ENCODE assay signal across 8 cellular contexts in genomic region chr17:41771389-41772206, GRCh38. TPM values are rescaled to one million over a fixed set of nuclear protein-coding genes. Genes with fewer than 3 reads are reported as not detected.
DNase-seq lines count a peak whose midpoint lies in the region; ATAC-seq and TF ChIP-seq lines count a peak whose summit lies in the region.
"Had no signal": no experiment of that assay in that cellular context is flagged by ENCODE, and none has a peak within 500 bp of the region (broad histone marks: within the 10 kb centered on the region; RNA-seq: fewer than 3 reads in every experiment).

No MANE protein-coding gene starts in this region.

- POLR2A ChIA-PET in activated CD8-positive, alpha-beta T cell treated with anti-CD3 and anti-CD28 coated beads for 36 hours (lab: Charles Lee) = interaction anchor here (1.0 kb wide), 1 partner anchor 81 kb away, joined by 4 read pairs; no protein-coding TSS in a partner anchor

- H3K9me3 Mint-ChIP-seq in activated CD8-positive, alpha-beta T cell treated with anti-CD3 and anti-CD28 coated beads for 36 hours = no peaks in the 10 kb centered on the region
- H3K9me3 Mint-ChIP-seq in progenitor cell of endocrine pancreas (ENCODE audit: low read depth) = no peaks in the 10 kb centered on the region
- H3K9me3 Mint-ChIP-seq: T-helper 2 cell treated with Interferon-gamma antibody and Interleukin-4, amounts not matched to agents 5 μg/mL and 100 μg/mL, for 36 hours had no signal

- H3K27me3 Mint-ChIP-seq in activated CD8-positive, alpha-beta T cell treated with anti-CD3 and anti-CD28 coated beads for 36 hours = no peaks in the 10 kb centered on the region
- H3K27me3 Mint-ChIP-seq in progenitor cell of endocrine pancreas = no peaks in the 10 kb centered on the region

- H3K4me3 Mint-ChIP-seq in activated CD8-positive, alpha-beta T cell treated with anti-CD3 and anti-CD28 coated beads for 36 hours = peak overlapping the region; percentile 11
- no peak overlapping the region for H3K4me3 Mint-ChIP-seq in progenitor cell of endocrine pancreas (ENCODE audit: low read depth)
- H3K4me3 Mint-ChIP-seq: T-helper 2 cell treated with Interferon-gamma antibody and Interleukin-4, amounts not matched to agents 5 μg/mL and 100 μg/mL, for 36 hours had no signal

- no peak for TF ChIP-seq CTCF in activated CD8-positive, alpha-beta T cell treated with anti-CD3 and anti-CD28 coated beads for 36 hours (IDR thresholded peaks at IDR 0.05)
- TF ChIP-seq CTCF in progenitor cell of endocrine pancreas (IDR thresholded peaks at IDR 0.05; ENCODE audit: unreplicated experiment) = no peak

- CTCF ChIA-PET in activated CD8-positive, alpha-beta T cell treated with anti-CD3 and anti-CD28 coated beads for 36 hours (lab: Charles Lee) = no interaction called here

- H3K27ac Mint-ChIP-seq in activated CD8-positive, alpha-beta T cell treated with anti-CD3 and anti-CD28 coated beads for 36 hours = no peak overlapping the region
- H3K27ac Mint-ChIP-seq in progenitor cell of endocrine pancreas = peak overlapping the region; percentile 92
- H3K27ac Mint-ChIP-seq: T-helper 2 cell treated with Interferon-gamma antibody and Interleukin-4, amounts not matched to agents 5 μg/mL and 100 μg/mL, for 36 hours had no signal

- DNase-seq in activated CD8-positive, alpha-beta T cell treated with anti-CD3 and anti-CD28 coated beads for 36 hours = no peak
- DNase-seq in progenitor cell of endocrine pancreas (ENCODE audit: low spot score, unreplicated experiment) = no peak
- DNase-seq: activated effector memory CD4-positive, alpha-beta T cell treated with Interleukin-2 at 50 U/mL for 16 hours; stimulated activated CD4-positive, alpha-beta T cell treated with anti-CD3 and anti-CD28 coated beads, Interleukin-4, amount 100 ng/mL, for 4 hours had no signal

- ATAC-seq in activated CD8-positive, alpha-beta T cell treated with anti-CD3 and anti-CD28 coated beads for 36 hours = no peak
- ATAC-seq in HG02588 (IDR thresholded peaks at IDR 0.05; ENCODE audit: unreplicated experiment) = no peak
- no peak for ATAC-seq in GM18868 (IDR thresholded peaks at IDR 0.05; ENCODE audit: unreplicated experiment)

- no peaks in the 10 kb centered on the region for H3K4me1 Mint-ChIP-seq in activated CD8-positive, alpha-beta T cell treated with anti-CD3 and anti-CD28 coated beads for 36 hours (ENCODE audit: low read depth)
- peaks cover 21% of the 10 kb centered on the region for H3K4me1 Mint-ChIP-seq in progenitor cell of endocrine pancreas (ENCODE audit: low read depth)

- intact Hi-C loops in activated CD8-positive, alpha-beta T cell treated with anti-CD3 and anti-CD28 coated beads for 36 hours (cut with micrococcal nuclease) = no loop called here

- H3K36me3 Mint-ChIP-seq in activated CD8-positive, alpha-beta T cell treated with anti-CD3 and anti-CD28 coated beads for 36 hours (ENCODE audit: low read depth) = no peaks in the 10 kb centered on the region
- H3K36me3 Mint-ChIP-seq in progenitor cell of endocrine pancreas (ENCODE audit: insufficient read depth) = peaks cover 13% of the 10 kb centered on the region

RNA-seq across cellular contexts. Expression of gene JUP, which starts 14.9 kb away (rescaled TPM):
- 1 to 10 TPM; 1.5 to 1.8 TPM for total RNA-seq in activated CD8-positive, alpha-beta T cell treated with anti-CD3 and anti-CD28 coated beads for 36 hours
- total RNA-seq in progenitor cell of endocrine pancreas = 195 and 199 TPM in 2 replicates

RNA-seq across cellular contexts. Expression of gene HAP1, which starts 37.2 kb away (rescaled TPM):
- total RNA-seq in activated CD8-positive, alpha-beta T cell treated with anti-CD3 and anti-CD28 coated beads for 36 hours = under 1 TPM; 0.07 to 0.09 TPM
- 13.7 and 14.9 TPM in 2 replicates for total RNA-seq in progenitor cell of endocrine pancreas
- total RNA-seq: mononuclear cell had no signal

RNA-seq across cellular contexts. Expression of gene P3H4, which starts 40.2 kb away (rescaled TPM):
- total RNA-seq in activated CD8-positive, alpha-beta T cell treated with anti-CD3 and anti-CD28 coated beads for 36 hours = 1 to 10 TPM; 2.6 to 3.2 TPM
- total RNA-seq in progenitor cell of endocrine pancreas = 30.4 and 31.7 TPM in 2 replicates

RNA-seq across cellular contexts. Expression of gene FKBP10, which starts 41.2 kb away (rescaled TPM):
- total RNA-seq in activated CD8-positive, alpha-beta T cell treated with anti-CD3 and anti-CD28 coated beads for 36 hours = 1 to 10 TPM in 1 of 2 experiments, under 1 TPM in 1; 0.74 to 1.2 TPM
- total RNA-seq in progenitor cell of endocrine pancreas = 154 and 155 TPM in 2 replicates

RNA-seq across cellular contexts. Expression of gene GAST, which starts 59.5 kb away (rescaled TPM):
- not detected for total RNA-seq in activated CD8-positive, alpha-beta T cell treated with anti-CD3 and anti-CD28 coated beads for 36 hours
- 28.1 and 32.0 TPM in 2 replicates for total RNA-seq in progenitor cell of endocrine pancreas
- total RNA-seq: mononuclear cell had no signal

Comparison
In these comparisons a context has a peak if more than half of its experiments do, and no peak if none do; other contexts are left out.
1. RNA of gene JUP, which starts 14.9 kb away (total RNA-seq): 195 to 199 TPM in progenitor cell of endocrine pancreas; 1.5 to 1.8 TPM in activated CD8-positive, alpha-beta T cell treated with anti-CD3 and anti-CD28 coated beads for 36 hours; every median in the first group is over 10 times any median in the second.
2. RNA of gene HAP1, which starts 37.2 kb away (total RNA-seq): 13.7 to 14.9 TPM in progenitor cell of endocrine pancreas; 0.07 to 0.09 TPM in activated CD8-positive, alpha-beta T cell treated with anti-CD3 and anti-CD28 coated beads for 36 hours; every median in the first group is over 10 times any median in the second.